17 cellular contexts compared by ENCODE assay signal in genomic region chr22:45880732-45881523, GRCh38.
DNase-seq lines count a peak whose midpoint lies in the region; ATAC-seq, FAIRE-seq and TF ChIP-seq lines count a peak whose summit lies in the region.
"Had no signal": no experiment of that assay in that cellular context is flagged by ENCODE, and none has a peak within 500 bp of the region (broad histone marks: within the 10 kb centered on the region; RNA-seq: fewer than 3 reads in every experiment).

No MANE protein-coding gene starts in this region.

- TF ChIP-seq RAD21 in H1 (IDR thresholded peaks at IDR 0.05 in 1 of 2, conservative IDR thresholded peaks at IDR 0.05 in 1 of 2; ENCODE audit: low read depth in 2 of 2, low read length in 2 of 2) = no peak

- DNase-seq in Right ventricle myocardium inferior (ENCODE audit: missing footprints) (peak; percentile 59), left cardiac atrium (no peak), H1 (ENCODE audit: low read depth in 1 of 2, low spot score in 2 of 2) (no peak), midbrain (lab: John Stamatoyannopoulos, UW) (peak; percentile 27), upper lobe of right lung (peak; percentile 57), HTR-8/SVneo (ENCODE audit: insufficient read length, low spot score) (no peak), SIG-M5 (lab: John Stamatoyannopoulos, UW) (no peak)
- no peak for DNase-seq in activated CD4-positive, alpha-beta T cell treated with anti-CD3 and anti-CD28 coated beads, Interleukin-2, amount 10 ng/mL, durations not matched to agents 24 days and 14 days
- DNase-seq: activated CD8-positive, alpha-beta memory T cell treated with anti-CD3 and anti-CD28 coated beads for 24 hours; KBM-7; NCI-H1105 treated with DMSO at 0.1 percent for 48 hours; stimulated activated naive CD4-positive, alpha-beta T cell treated with Interleukin-2 at 50 U/mL for 16 hours had no signal

- no peak overlapping the region for H3K14ac ChIP-seq in H1 (ENCODE audit: insufficient read length)

- H2BK120ac ChIP-seq in H1 (replicated peaks; ENCODE audit: low read depth, low read length) = no peak overlapping the region

- H3K9ac ChIP-seq in H1 (replicated peaks in 1 of 4; ENCODE audit: extremely low read depth in 1 of 4, low read depth in 3 of 4, low read length in 3 of 4) = no peak overlapping the region

- no peak overlapping the region for H3K4me3 Mint-ChIP-seq in activated CD4-positive, alpha-beta T cell treated with anti-CD3 and anti-CD28 coated beads, Interleukin-2, amount 10 ng/mL, durations not matched to agents 24 days and 14 days

- FAIRE-seq in H1 (lab: Jason Lieb, UNC) (no peak), HTR-8/SVneo (lab: Jason Lieb, UNC) (no peak)
- FAIRE-seq: D721Med, islet of Langerhans, TTC549 had no signal

- no peaks in the 10 kb centered on the region for H3K79me1 ChIP-seq in H1 (ENCODE audit: low read depth, low read length)

- H3K18ac ChIP-seq in H1 (ENCODE audit: extremely low read depth, low read length) = no peak overlapping the region; the same call in 1 of the 2 replicates

- no peaks in the 10 kb centered on the region for H3K79me2 ChIP-seq in H1 (ENCODE audit: control insufficient read depth in 1 of 2, insufficient read depth in 2 of 2, low read length in 2 of 2)

- TF ChIP-seq CTCF in H1 (IDR thresholded peaks at IDR 0.05; ENCODE audit: control extremely low read depth in 1 of 3, insufficient read depth in 1 of 3, low read depth in 1 of 3, low read length in 3 of 3) = no peak
- TF ChIP-seq CTCF in upper lobe of right lung (IDR thresholded peaks at IDR 0.05) = no peak

- H4K8ac ChIP-seq in H1 (ENCODE audit: extremely low read depth, insufficient read depth, low read length) = no peak overlapping the region

- peak overlapping the region; percentile 16 to 70; a peak in 3 of 4 replicates for H3K4me2 ChIP-seq in H1 (ENCODE audit: insufficient read depth in 1 of 2, low read depth in 2 of 2, low read length in 2 of 2)

- H4K91ac ChIP-seq in H1 (replicated peaks; ENCODE audit: insufficient read length, low read length) = no peak overlapping the region

- TF ChIP-seq POLR2A in H1 (IDR thresholded peaks at IDR 0.05; ENCODE audit: control extremely low read depth in 1 of 2, low read depth in 2 of 2, low read length in 2 of 2) = no peak

- H3K36me3 ChIP-seq in H1 (ENCODE audit: control insufficient read depth in 2 of 4, insufficient read depth in 4 of 4, low read length in 3 of 4) (no peaks in the 10 kb centered on the region), upper lobe of right lung (no peaks in the 10 kb centered on the region)
- H3K36me3 ChIP-seq: SJSA1, vagina had no signal

- H3K27ac ChIP-seq in H1 (ENCODE audit: low read depth, low read length) (no peak overlapping the region), upper lobe of right lung (no peak overlapping the region)
- H3K27ac ChIP-seq: SJSA1, vagina had no signal

- no peak overlapping the region for H2AFZ ChIP-seq in H1 (ENCODE audit: low read length)

- no peak for TF ChIP-seq EP300 in H1 (IDR thresholded peaks at IDR 0.05; ENCODE audit: borderline replicate concordance in 1 of 2, low read depth in 2 of 2, low read length in 2 of 2)

- intact Hi-C loops in Right ventricle myocardium inferior (cut with DNase I) (no loop called here), left cardiac atrium (cut with DNase I) (no loop called here), upper lobe of right lung (cut with DNase I) (no loop called here)
- intact Hi-C loops in activated CD4-positive, alpha-beta T cell treated with anti-CD3 and anti-CD28 coated beads, Interleukin-2, amount 10 ng/mL, durations not matched to agents 24 days and 14 days (cut with micrococcal nuclease) = no loop called here

- H3K56ac ChIP-seq in H1 (replicated peaks; ENCODE audit: insufficient read length, low read depth, low read length) = no peak overlapping the region

- H3K27me3 Mint-ChIP-seq in activated CD4-positive, alpha-beta T cell treated with anti-CD3 and anti-CD28 coated beads, Interleukin-2, amount 10 ng/mL, durations not matched to agents 24 days and 14 days = peaks cover 27% of the 10 kb centered on the region

- no peak overlapping the region for H2AK5ac ChIP-seq in H1 (ENCODE audit: low read depth, low read length)

- H3K27me3 ChIP-seq in H1 (replicated peaks in 1 of 4; ENCODE audit: control insufficient read depth in 3 of 4, extremely low read depth in 1 of 4, insufficient read depth in 3 of 4, low read length in 3 of 4) (peaks cover 0 to 50% (median 30%) of the 10 kb centered on the region in 4 experiments; a peak in 6 of 7 replicates), upper lobe of right lung (peaks cover 59% of the 10 kb centered on the region)
- H3K27me3 ChIP-seq: SJSA1, vagina had no signal

- H3K4me1 ChIP-seq in H1 (replicated peaks in 1 of 4; ENCODE audit: control insufficient read depth in 3 of 4, insufficient read depth in 4 of 4, low read length in 3 of 4) (peaks cover 0 to 28% (median 22%) of the 10 kb centered on the region in 4 experiments; a peak in 6 of 7 replicates), upper lobe of right lung (peaks cover 4% of the 10 kb centered on the region)

- H4K20me1 ChIP-seq in H1 (replicated peaks in 1 of 2; ENCODE audit: control insufficient read depth in 1 of 2, insufficient read depth in 2 of 2, low read length in 2 of 2) = peaks cover 2 to 7% of the 10 kb centered on the region in 2 experiments

- no peaks in the 10 kb centered on the region for H3K4me1 Mint-ChIP-seq in activated CD4-positive, alpha-beta T cell treated with anti-CD3 and anti-CD28 coated beads, Interleukin-2, amount 10 ng/mL, durations not matched to agents 24 days and 14 days

- H3K4me3 ChIP-seq in H1 (ENCODE audit: extremely low read depth in 1 of 4, insufficient read depth in 2 of 4, low read depth in 3 of 4, low read length in 4 of 4) (peak overlapping the region in 3 of 4 experiments; percentile 4 to 57 (median 5); a peak in 5 of 8 replicates), upper lobe of right lung (no peak overlapping the region)
- H3K4me3 ChIP-seq: SJSA1 had no signal

- H2BK12ac ChIP-seq in H1 (ENCODE audit: low read depth, low read length) = no peak overlapping the region

- H3K23me2 ChIP-seq in H1 (ENCODE audit: low read depth, low read length) = no peaks in the 10 kb centered on the region; the same call in 1 of the 2 replicates

- no peak overlapping the region for H2BK20ac ChIP-seq in H1 (ENCODE audit: low read length)

- H2BK5ac ChIP-seq in H1 (ENCODE audit: low read depth, low read length) = no peak overlapping the region

- ATAC-seq in Right ventricle myocardium inferior (no peak), left cardiac atrium (no peak), upper lobe of right lung (no peak)

- no peaks in the 10 kb centered on the region for H3K36me3 Mint-ChIP-seq in activated CD4-positive, alpha-beta T cell treated with anti-CD3 and anti-CD28 coated beads, Interleukin-2, amount 10 ng/mL, durations not matched to agents 24 days and 14 days (ENCODE audit: low read depth)

- POLR2A ChIA-PET in H1 (lab: Charles Lee; ENCODE audit: partially characterized antibody) = no interaction called here

- H3K9me3 Mint-ChIP-seq in activated CD4-positive, alpha-beta T cell treated with anti-CD3 and anti-CD28 coated beads, Interleukin-2, amount 10 ng/mL, durations not matched to agents 24 days and 14 days = no peaks in the 10 kb centered on the region

- H3K23ac ChIP-seq in H1 (ENCODE audit: insufficient read length) = no peak overlapping the region

- no peaks in the 10 kb centered on the region for H3K9me3 ChIP-seq in H1 (ENCODE audit: insufficient read depth in 2 of 2, low read depth in 1 of 2, low read length in 1 of 2)
- no peaks in the 10 kb centered on the region for H3K9me3 ChIP-seq in upper lobe of right lung
- H3K9me3 ChIP-seq: SJSA1, vagina had no signal

- CTCF ChIA-PET in H1 (lab: Charles Lee; ENCODE audit: partially characterized antibody) = interaction anchor here (0.5 to 1.2 kb wide), 3 partner anchors 13 to 161 kb away, joined by 3 to 5 read pairs (median 4); no protein-coding TSS in a partner anchor

- no peak overlapping the region for H3K4ac ChIP-seq in H1 (replicated peaks; ENCODE audit: insufficient read length, low read depth, low read length)

- no peak overlapping the region for H3K27ac Mint-ChIP-seq in activated CD4-positive, alpha-beta T cell treated with anti-CD3 and anti-CD28 coated beads, Interleukin-2, amount 10 ng/mL, durations not matched to agents 24 days and 14 days

- H4K5ac ChIP-seq in H1 (ENCODE audit: insufficient read length, low read depth, low read length) = no peak overlapping the region

- H2BK15ac ChIP-seq in H1 (ENCODE audit: low read length) = no peak overlapping the region

- 28% methylated on average over 34 of the region's 47 CpGs; no CpG with 5 or more reads in 1 of the 2 experiments for WGBS in H1 (ENCODE audit: extremely low coverage in 1 of 2, insufficient coverage in 1 of 2, insufficient read length in 1 of 2, insufficient replicate concordance in 2 of 2, low coverage in 1 of 2, low lambda C conversion rate in 2 of 2, missing lambda C conversion rate in 1 of 2), 2 experiments

TF ChIP-seq in H1, 55 proteins besides CTCF, POLR2A, EP300 and RAD21:
- TF ChIP-seq NANOG (IDR thresholded peaks at IDR 0.05; ENCODE audit: insufficient read depth, low read depth, low read length, poor library complexity, severe bottlenecking) = no peak
- TF ChIP-seq RNF2 (IDR thresholded peaks at IDR 0.05; ENCODE audit: borderline replicate concordance, low read depth, low read length, missing control alignments, poor library complexity, severe bottlenecking) = no peak
- no peak for TF ChIP-seq KDM1A (IDR thresholded peaks at IDR 0.05; ENCODE audit: borderline replicate concordance, low read length)
- TF ChIP-seq, protein P1, sequence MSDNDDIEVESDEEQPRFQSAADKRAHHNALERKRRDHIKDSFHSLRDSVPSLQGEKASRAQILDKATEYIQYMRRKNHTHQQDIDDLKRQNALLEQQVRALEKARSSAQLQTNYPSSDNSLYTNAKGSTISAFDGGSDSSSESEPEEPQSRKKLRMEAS (IDR thresholded peaks at IDR 0.05) = no peak
- TF ChIP-seq GABPA (IDR thresholded peaks at IDR 0.05; ENCODE audit: borderline replicate concordance, insufficient read depth, low read length) = no peak
- TF ChIP-seq GTF2F1 (IDR thresholded peaks at IDR 0.05; ENCODE audit: borderline replicate concordance, low read depth, low read length) = no peak
- TF ChIP-seq TAF1 (IDR thresholded peaks at IDR 0.05; ENCODE audit: low read depth, low read length) = no peak
- no peak for TF ChIP-seq RBBP5 (IDR thresholded peaks at IDR 0.05; ENCODE audit: borderline replicate concordance, low read depth, low read length)
- TF ChIP-seq TBP (IDR thresholded peaks at IDR 0.05; ENCODE audit: low read depth, low read length) = no peak
- no peak for TF ChIP-seq MAFK (IDR thresholded peaks at IDR 0.05; ENCODE audit: low read depth, low read length)
- TF ChIP-seq CREB1 (IDR thresholded peaks at IDR 0.05) = no peak
- no peak for TF ChIP-seq CBX5 (IDR thresholded peaks at IDR 0.05; ENCODE audit: low read depth, low read length)

Comparison
In these comparisons a context has a peak if more than half of its experiments do, and no peak if none do; other contexts are left out.
1. DNase-seq: peak in Right ventricle myocardium inferior (single experiment), midbrain (single experiment) and upper lobe of right lung (single experiment); none in left cardiac atrium (single experiment), H1 (0 of 2), HTR-8/SVneo (single experiment), SIG-M5 (single experiment) and activated CD4-positive, alpha-beta T cell treated with anti-CD3 and anti-CD28 coated beads, Interleukin-2, amount 10 ng/mL, durations not matched to agents 24 days and 14 days (single experiment).